ENCODE assay signal across 1 cellular context in genomic region chr1:1973716-1974642, GRCh38.
TF ChIP-seq lines count a peak whose summit lies in the region.

No MANE protein-coding gene starts in this region.

TF ChIP-seq in GM23338, 12 proteins besides CTCF, POLR2A, EP300 and RAD21 (continued from another document):
- TF ChIP-seq STAT1 (IDR thresholded peaks at IDR 0.05; ENCODE audit: unreplicated experiment) = no peak
- no peak for TF ChIP-seq EZH2phosphoT487 (IDR thresholded peaks at IDR 0.05; ENCODE audit: unreplicated experiment)
- no peak for TF ChIP-seq NANOG (IDR thresholded peaks at IDR 0.05; ENCODE audit: borderline replicate concordance)
- TF ChIP-seq ZNF331 (CRISPR knock-in tag; IDR thresholded peaks at IDR 0.05; ENCODE audit: low read depth) = no peak
- TF ChIP-seq REST (IDR thresholded peaks at IDR 0.05; ENCODE audit: unreplicated experiment) = no peak
- no peak for TF ChIP-seq ZNF114 (CRISPR knock-in tag; IDR thresholded peaks at IDR 0.05)
- TF ChIP-seq JUNB (IDR thresholded peaks at IDR 0.05; ENCODE audit: unreplicated experiment) = no peak
- no peak for TF ChIP-seq ZNF462 (CRISPR knock-in tag; IDR thresholded peaks at IDR 0.05)
- no peak for TF ChIP-seq CREB1 (CRISPR knock-in tag; IDR thresholded peaks at IDR 0.05; ENCODE audit: low read depth)
